In genomic region chr17:51120739-51121619, GRCh38 we compare ENCODE assay signal across 8 cellular contexts. TPM values are rescaled to one million over a fixed set of nuclear protein-coding genes. Genes with fewer than 3 reads are reported as not detected.
DNase-seq lines count a peak whose midpoint lies in the region; ATAC-seq and TF ChIP-seq lines count a peak whose summit lies in the region.

Gene SPAG9 (minus strand): TSS chr17:51120868. CDS start chr17:51120656, 212 bp downstream.

- peak within 1 kb of the TSS; percentile 95 for H3K27ac ChIP-seq in HEK293 (ENCODE audit: extremely low read depth, low read depth, low read length)
- H3K27ac ChIP-seq in gastroesophageal sphincter = peak within 1 kb of the TSS; percentile 99 to 100 (median 100)
- H3K27ac ChIP-seq in substantia nigra (ENCODE audit: low read depth, low read length, poor library complexity, severe bottlenecking) = peak within 1 kb of the TSS; percentile 92

- peak; percentile 93 for ATAC-seq in gastroesophageal sphincter

- H3K36me3 Mint-ChIP-seq in activated naive CD4-positive, alpha-beta T cell treated with anti-CD3 and anti-CD28 coated beads for 36 hours (ENCODE audit: low read depth) = peaks cover 2% of the 10 kb centered on the region

- POLR2A ChIA-PET in HEK293 (lab: Yijun Ruan, JAX) = interaction anchor here (0.6 to 2.7 kb wide), 14 partner anchors 9 to 338 kb away, joined by 3 to 23 read pairs (median 4); partner anchors contain the start of genes NME1, NME2 and TOB1

- no peaks in the 10 kb centered on the region for H3K27me3 Mint-ChIP-seq in activated naive CD4-positive, alpha-beta T cell treated with anti-CD3 and anti-CD28 coated beads for 36 hours (ENCODE audit: low read depth)

- no peak for TF ChIP-seq EP300 in gastroesophageal sphincter (IDR thresholded peaks at IDR 0.05)

- peak; percentile 93 for DNase-seq in GDM1 (lab: John Stamatoyannopoulos, UW)
- DNase-seq in MV-4-11 (lab: John Stamatoyannopoulos, UW) = peak; percentile 92
- DNase-seq in SK-N-DZ (ENCODE audit: low spot score) = peak; percentile 95
- peak; percentile 92 for DNase-seq in activated naive CD4-positive, alpha-beta T cell treated with anti-CD3 and anti-CD28 coated beads for 36 hours
- peak; percentile 75 for DNase-seq in non-pigmented ciliary epithelial cell (ENCODE audit: low read depth)
- DNase-seq in substantia nigra (lab: John Stamatoyannopoulos, UW) = peak; percentile 60 to 98 (median 87)

- H3K27ac Mint-ChIP-seq in activated naive CD4-positive, alpha-beta T cell treated with anti-CD3 and anti-CD28 coated beads for 36 hours = peak within 1 kb of the TSS; percentile 99

- CTCF ChIA-PET in HEK293 (lab: Yijun Ruan, JAX) = interaction anchor here (1.1 to 1.8 kb wide), 3 partner anchors 32 to 120 kb away, joined by 4 to 9 read pairs (median 4); partner anchors contain the start of gene NME1
- CTCF ChIA-PET in activated naive CD4-positive, alpha-beta T cell treated with anti-CD3 and anti-CD28 coated beads for 36 hours (lab: Charles Lee) = interaction anchor here (1.1 to 1.5 kb wide), 3 partner anchors 32 to 120 kb away, joined by 3 to 12 read pairs (median 3); partner anchors contain the start of gene NME1

- H3K4me1 Mint-ChIP-seq in activated naive CD4-positive, alpha-beta T cell treated with anti-CD3 and anti-CD28 coated beads for 36 hours (ENCODE audit: low read depth) = peaks cover 49% of the 10 kb centered on the region

- intact Hi-C loops in activated naive CD4-positive, alpha-beta T cell treated with anti-CD3 and anti-CD28 coated beads for 36 hours (cut with micrococcal nuclease) = loop anchor here (1.0 to 5.0 kb wide), 10 partner anchors 26 to 610 kb away; partner anchors contain the start of genes MBTD1, NME1, TOB1 and UTP18

- H3K4me3 ChIP-seq in HEK293 (ENCODE audit: low read depth, low read length) (peak within 1 kb of the TSS; percentile 96), gastroesophageal sphincter (peak within 1 kb of the TSS; percentile 76 to 94)

- TF ChIP-seq CTCF in HEK293 (tag by site-specific recombination; IDR thresholded peaks at IDR 0.05) (no peak), gastroesophageal sphincter (IDR thresholded peaks at IDR 0.05) (no peak)

- H3K9me3 ChIP-seq in HEK293 (ENCODE audit: control insufficient read depth, insufficient read depth, low read depth, low read length) (no peaks in the 10 kb centered on the region), gastroesophageal sphincter (no peaks in the 10 kb centered on the region)

- no peaks in the 10 kb centered on the region for H3K9me3 Mint-ChIP-seq in activated naive CD4-positive, alpha-beta T cell treated with anti-CD3 and anti-CD28 coated beads for 36 hours

- H3K27me3 ChIP-seq in gastroesophageal sphincter = no peaks in the 10 kb centered on the region

- peak within 1 kb of the TSS; percentile 98 for H3K4me3 Mint-ChIP-seq in activated naive CD4-positive, alpha-beta T cell treated with anti-CD3 and anti-CD28 coated beads for 36 hours

- H3K4me1 ChIP-seq in HEK293 (ENCODE audit: control insufficient read depth, insufficient read depth, low read length) = peaks cover 14% of the 10 kb centered on the region
- peaks cover 0 to 47% (median 25%) of the 10 kb centered on the region in 3 donors for H3K4me1 ChIP-seq in gastroesophageal sphincter

- H3K36me3 ChIP-seq in HEK293 (ENCODE audit: control insufficient read depth in 2 of 2, insufficient read depth in 1 of 2, low read length in 2 of 2) = no peaks in the 10 kb centered on the region; a peak in 1 of 3 replicates
- H3K36me3 ChIP-seq in gastroesophageal sphincter = no peaks in the 10 kb centered on the region

- 0 to 2% methylated on average over 12 to 19 of the region's 68 CpGs for whole genome bisulfite sequencing in gastroesophageal sphincter (ENCODE audit: low coverage in 1 of 2), 2 donors

- peak; percentile 42 to 73 for TF ChIP-seq POLR2A in gastroesophageal sphincter (IDR thresholded peaks at IDR 0.05)

TF ChIP-seq in HEK293, 187 proteins besides CTCF, POLR2A, EP300 and RAD21 (continues in another document):
- TF ChIP-seq TSHZ1 (tag by site-specific recombination; IDR thresholded peaks at IDR 0.05; ENCODE audit: borderline replicate concordance) (peak; percentile 31; the same call in 1 of the 2 replicates), YY2 (tag by site-specific recombination; IDR thresholded peaks at IDR 0.05) (no peak), GLIS2 (tag by site-specific recombination; IDR thresholded peaks at IDR 0.05) (peak; percentile 47), ZNF658 (tag by site-specific recombination; IDR thresholded peaks at IDR 0.05) (no peak), ZNF184 (tag by site-specific recombination; IDR thresholded peaks at IDR 0.05) (no peak), ZNF292 (tag by site-specific recombination; IDR thresholded peaks at IDR 0.05; ENCODE audit: borderline replicate concordance, low read depth) (no peak), ZNF660 (tag by site-specific recombination; IDR thresholded peaks at IDR 0.05) (peak; percentile 11; the same call in 1 of the 2 replicates), ZNF670 (tag by site-specific recombination; IDR thresholded peaks at IDR 0.05; ENCODE audit: low read depth) (no peak), RBAK (tag by site-specific recombination; IDR thresholded peaks at IDR 0.05) (no peak), ZNF202 (tag by site-specific recombination; IDR thresholded peaks at IDR 0.05; ENCODE audit: borderline replicate concordance) (no peak), HOXD13 (CRISPR knock-in tag; IDR thresholded peaks at IDR 0.05; ENCODE audit: borderline replicate concordance) (no peak), GFI1B (tag by site-specific recombination; IDR thresholded peaks at IDR 0.05) (no peak), KLF10 (tag by site-specific recombination; IDR thresholded peaks at IDR 0.05) (peak; percentile 53), ZNF132 (tag by site-specific recombination; IDR thresholded peaks at IDR 0.05; ENCODE audit: borderline replicate concordance) (no peak), ZFHX2 (tag by site-specific recombination; conservative IDR thresholded peaks at IDR 0.05) (no peak; the same call in 1 of the 2 replicates), ZBTB48 (tag by site-specific recombination; IDR thresholded peaks at IDR 0.05) (no peak)
- TF ChIP-seq, protein P1, sequence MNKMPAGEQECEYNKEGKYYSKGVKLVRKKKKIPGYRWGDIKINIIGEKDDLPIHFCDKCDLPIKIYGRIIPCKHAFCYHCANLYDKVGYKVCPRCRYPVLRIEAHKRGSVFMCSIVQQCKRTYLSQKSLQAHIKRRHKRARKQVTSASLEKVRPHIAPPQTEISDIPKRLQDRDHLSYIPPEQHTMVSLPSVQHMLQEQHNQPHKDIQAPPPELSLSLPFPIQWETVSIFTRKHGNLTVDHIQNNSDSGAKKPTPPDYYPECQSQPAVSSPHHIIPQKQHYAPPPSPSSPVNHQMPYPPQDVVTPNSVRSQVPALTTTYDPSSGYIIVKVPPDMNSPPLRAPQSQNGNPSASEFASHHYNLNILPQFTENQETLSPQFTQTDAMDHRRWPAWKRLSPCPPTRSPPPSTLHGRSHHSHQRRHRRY (tag by site-specific recombination; IDR thresholded peaks at IDR 0.05) = no peak

RNA-seq across cellular contexts. Expression of gene SPAG9, which starts in this region (rescaled TPM):
- polyA plus RNA-seq in SK-N-DZ (2014; cell fraction: cytosol; rRNA removed) = 45.7 and 66.7 TPM in 2 replicates
- polyA plus RNA-seq in SK-N-DZ (2014; cell fraction: nucleus; rRNA removed) = 153 and 163 TPM in 2 replicates
- 10 to 100 TPM; 39.8 to 43.2 TPM for total RNA-seq in activated naive CD4-positive, alpha-beta T cell treated with anti-CD3 and anti-CD28 coated beads for 36 hours
- total RNA-seq in gastroesophageal sphincter = 100 to 1,000 TPM in 1 of 4 donors, 10 to 100 TPM in 3; 85.2 to 110 (median 94.3) TPM

Comparison
In these comparisons a context has a peak if more than half of its experiments do, and no peak if none do; other contexts are left out.
1. Peak in every context shown above with its lines: DNase-seq, ATAC-seq, H3K4me3 ChIP-seq and H3K27ac ChIP-seq.